In the genomic region with DNA sequence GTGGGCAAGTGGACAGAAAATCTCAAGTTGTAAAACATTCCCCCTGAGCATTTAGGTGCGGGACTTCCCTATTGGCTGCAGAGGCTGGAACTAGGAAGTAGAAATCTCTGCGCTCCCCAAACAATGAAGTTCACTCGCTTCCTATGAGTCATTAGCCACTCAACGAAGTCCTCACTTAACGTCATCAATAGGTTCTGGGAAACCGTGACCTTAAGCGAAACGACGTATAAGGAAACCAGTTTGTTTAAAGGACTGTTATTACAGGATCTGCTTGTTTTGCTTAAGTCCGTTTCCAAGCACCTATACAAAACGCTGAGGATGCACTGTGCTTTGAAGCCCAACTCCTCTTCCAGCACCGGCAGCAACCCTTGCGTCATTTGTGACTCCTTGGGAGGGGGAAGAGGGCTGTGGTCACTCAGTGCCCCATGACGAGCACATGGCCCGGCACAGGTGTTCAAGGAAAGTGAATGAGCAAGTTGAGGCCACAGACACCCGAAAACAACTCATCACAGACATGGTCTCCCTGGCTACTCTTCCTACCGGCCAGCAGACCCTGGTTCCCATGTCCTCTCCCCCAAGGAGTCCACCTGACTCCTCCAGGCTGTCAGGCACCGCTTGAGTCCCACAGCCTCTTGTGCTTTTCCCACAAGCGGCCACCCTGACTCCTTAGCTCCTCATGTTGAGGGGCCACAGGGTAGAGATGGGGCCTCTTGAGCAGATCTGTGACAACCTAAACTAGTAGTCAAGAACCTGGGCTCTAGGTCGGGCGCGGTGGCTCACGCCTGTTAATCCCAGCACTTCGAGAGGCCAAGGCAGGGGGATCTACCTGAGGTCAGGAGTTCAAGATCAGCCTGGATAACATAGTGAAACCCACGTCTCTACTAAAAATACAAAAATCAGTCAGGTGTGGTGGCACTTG, we compare ENCODE assay signal across 8 cellular contexts. TPM values are rescaled to one million over a fixed set of nuclear protein-coding genes. Genes with fewer than 3 reads are reported as not detected.
DNase-seq lines count a peak whose midpoint lies in the region; ATAC-seq and TF ChIP-seq lines count a peak whose summit lies in the region.

No MANE protein-coding gene starts in this region.

- no peak overlapping the region for H2BK120ac ChIP-seq in H9 (ENCODE audit: low read depth, low read length, poor library complexity, severe bottlenecking)

- H4K91ac ChIP-seq in H9 (ENCODE audit: insufficient read length, low read depth, low read length), result no peak overlapping the region

- ATAC-seq in GM21825 (IDR thresholded peaks at IDR 0.05; ENCODE audit: unreplicated experiment), result no peak

- H2BK12ac ChIP-seq in H9 (ENCODE audit: insufficient read length, low read depth, low read length), result no peak overlapping the region

- no peak overlapping the region; a peak in 1 of 5 replicates for H3K4me3 Mint-ChIP-seq in H9

- H3K27me3 Mint-ChIP-seq in H9 (ENCODE audit: low read depth), result peaks cover 3% of the 10 kb centered on the region; the same call in 1 of the 2 replicates

- peaks cover 4% of the 10 kb centered on the region for H3K23me2 ChIP-seq in H9 (ENCODE audit: insufficient read length, low read depth, low read length, poor library complexity, severe bottlenecking)

- no peak overlapping the region for H2AFZ ChIP-seq in H9 (ENCODE audit: low read length)

- H3K4me2 ChIP-seq in H9 (ENCODE audit: insufficient read depth, insufficient read length, low read length), result no peak overlapping the region

- H3K14ac ChIP-seq in H9 (ENCODE audit: insufficient read depth, low read length), result peak overlapping the region; percentile 42

- peak overlapping the region; percentile 27 for H3K27ac ChIP-seq in H9 (ENCODE audit: insufficient read length, low read depth, low read length)

- no peak overlapping the region for H3K9ac ChIP-seq in H9 (ENCODE audit: extremely low read depth, insufficient read length, low read length)

- DNase-seq in CD1c-positive myeloid dendritic cell (ENCODE audit: extremely low spot score) (peak; percentile 95), H9 (peak; percentile 84), RPMI7951 (ENCODE audit: low read depth) (peak; percentile 95), iris pigment epithelial cell (ENCODE audit: low read depth) (peak; percentile 100), NCI-H1930 (lab: John Stamatoyannopoulos, UW) (no peak)
- DNase-seq in activated T-helper 9 cell treated with anti-CD3 and anti-CD28 coated beads, Interleukin-2, amount 50 U/mL, for 16 hours (ENCODE audit: low read depth), result peak; percentile 64
- peak in 2 of 3 experiments; percentile 51 to 61 for DNase-seq in stimulated activated CD4-positive, alpha-beta T cell treated with anti-CD3 and anti-CD28 coated beads, TNF-alpha, amount 100 ng/mL, for 24 hours (ENCODE audit: low read depth in 3 of 3)

- no CpG with 5 or more reads among the region's 25 CpGs for WGBS in H9 (ENCODE audit: extremely low coverage, insufficient read length, low lambda C conversion rate)

- H3K18ac ChIP-seq in H9 (ENCODE audit: insufficient read length, low read depth, low read length), result peak overlapping the region; percentile 53

- H3K4me1 Mint-ChIP-seq in H9, result peaks cover 40 to 54% of the 10 kb centered on the region in 2 experiments

- H2BK15ac ChIP-seq in H9 (ENCODE audit: low read depth, low read length), result no peak overlapping the region

- peaks cover 0 to 7% of the 10 kb centered on the region in 2 experiments; a peak in 2 of 5 replicates for H3K9me3 Mint-ChIP-seq in H9

- H3K23ac ChIP-seq in H9 (ENCODE audit: insufficient read length, low read depth, low read length), result no peak overlapping the region

- peak overlapping the region; percentile 93 to 94 (median 94) for H3K27ac Mint-ChIP-seq in H9

- H3K4ac ChIP-seq in H9 (ENCODE audit: low read depth, low read length), result no peak overlapping the region; the same call in 1 of the 2 replicates

- H3K79me1 ChIP-seq in H9 (ENCODE audit: insufficient read depth, low read depth, low read length, poor library complexity, severe bottlenecking), result peaks cover 9% of the 10 kb centered on the region

- no peaks in the 10 kb centered on the region for H3K9me3 ChIP-seq in H9 (ENCODE audit: control insufficient read depth, low read depth, low read length)

- no peaks in the 10 kb centered on the region for H3K27me3 ChIP-seq in H9 (ENCODE audit: insufficient read depth, low read length)

- H2BK5ac ChIP-seq in H9 (ENCODE audit: insufficient read length, low read length), result no peak overlapping the region

- peaks cover 4% of the 10 kb centered on the region; the same call in 1 of the 2 replicates for H3K4me1 ChIP-seq in H9 (ENCODE audit: insufficient read depth, low read length)

- H3K36me3 Mint-ChIP-seq in H9 (ENCODE audit: insufficient read depth in 1 of 3, low read depth in 3 of 3), result peaks cover 32 to 47% (median 38%) of the 10 kb centered on the region in 3 experiments

- no peak overlapping the region for H3K56ac ChIP-seq in H9 (ENCODE audit: insufficient read length, low read depth, low read length)

- no peak for TF ChIP-seq CTCF in H9 (conservative IDR thresholded peaks at IDR 0.05)

- peaks cover 6% of the 10 kb centered on the region; the same call in 1 of the 2 replicates for H3K79me2 ChIP-seq in H9 (ENCODE audit: insufficient read depth, low read length)

- H4K5ac ChIP-seq in H9 (ENCODE audit: insufficient read length, low read depth, low read length), result no peak overlapping the region

- peak overlapping the region; percentile 15 for H2AK5ac ChIP-seq in H9 (ENCODE audit: insufficient read length, low read length)

- H3T11ph ChIP-seq in H9 (ENCODE audit: low read length), result no peak overlapping the region

- peak overlapping the region; percentile 10 for H4K8ac ChIP-seq in H9 (replicated peaks; ENCODE audit: insufficient read length, low read depth, low read length)

- no peak overlapping the region for H2BK20ac ChIP-seq in H9 (ENCODE audit: low read depth, low read length, poor library complexity, severe bottlenecking)

- no peaks in the 10 kb centered on the region for H4K20me1 ChIP-seq in H9 (ENCODE audit: control insufficient read depth, insufficient read depth, insufficient read length)

RNA-seq across cellular contexts. Expression of a gene that starts 4.8 kb away (rescaled TPM):
- 2,711 and 2,810 TPM in 2 replicates for total RNA-seq in H9 (2021)
- total RNA-seq in RPMI7951 (2014; rRNA removed; shearing (Covaris generic)), result 107 and 123 TPM in 2 replicates

RNA-seq across cellular contexts. Expression of a gene that starts 14.4 kb away (rescaled TPM):
- total RNA-seq in H9 (2021), result 141 and 145 TPM in 2 replicates
- 64.7 and 67.4 TPM in 2 replicates for total RNA-seq in RPMI7951 (2014; rRNA removed; shearing (Covaris generic))

RNA-seq across cellular contexts. Expression of a gene that starts 18.5 kb away (rescaled TPM):
- total RNA-seq in H9 (2021), result 167 and 170 TPM in 2 replicates
- total RNA-seq in RPMI7951 (2014; rRNA removed; shearing (Covaris generic)), result 4.8 and 13.0 TPM in 2 replicates

RNA-seq across cellular contexts. Expression of a gene that starts 24.3 kb away (rescaled TPM):
- 14.6 and 15.4 TPM in 2 replicates for total RNA-seq in H9 (2021)
- total RNA-seq in RPMI7951 (2014; rRNA removed; shearing (Covaris generic)), result 2.9 and 6.4 TPM in 2 replicates

RNA-seq across cellular contexts. Expression of a gene that starts 39.8 kb away (rescaled TPM):
- 48.3 and 49.2 TPM in 2 replicates for total RNA-seq in H9 (2021)
- 22.2 and 39.5 TPM in 2 replicates for total RNA-seq in RPMI7951 (2014; rRNA removed; shearing (Covaris generic))

Comparison
In these comparisons a context has a peak if more than half of its experiments do, and no peak if none do; other contexts are left out.
1. DNase-seq: peak in CD1c-positive myeloid dendritic cell (single experiment), H9 (single experiment), RPMI7951 (single experiment), activated T-helper 9 cell treated with anti-CD3 and anti-CD28 coated beads, Interleukin-2, amount 50 U/mL, for 16 hours (single experiment), iris pigment epithelial cell (single experiment) and stimulated activated CD4-positive, alpha-beta T cell treated with anti-CD3 and anti-CD28 coated beads, TNF-alpha, amount 100 ng/mL, for 24 hours (2 of 3); none in NCI-H1930 (0 of 2).
2. RNA of a gene that starts 4.8 kb away (total RNA-seq): 2,711 to 2,810 TPM in H9; 107 to 123 TPM in RPMI7951; every median in the first group is over 10 times any median in the second.
3. RNA of a gene that starts 18.5 kb away (total RNA-seq): 167 to 170 TPM in H9; 4.8 to 13.0 TPM in RPMI7951; every median in the first group is over 10 times any median in the second.